ENCODE assay signal across 26 cellular contexts in the genomic region with DNA sequence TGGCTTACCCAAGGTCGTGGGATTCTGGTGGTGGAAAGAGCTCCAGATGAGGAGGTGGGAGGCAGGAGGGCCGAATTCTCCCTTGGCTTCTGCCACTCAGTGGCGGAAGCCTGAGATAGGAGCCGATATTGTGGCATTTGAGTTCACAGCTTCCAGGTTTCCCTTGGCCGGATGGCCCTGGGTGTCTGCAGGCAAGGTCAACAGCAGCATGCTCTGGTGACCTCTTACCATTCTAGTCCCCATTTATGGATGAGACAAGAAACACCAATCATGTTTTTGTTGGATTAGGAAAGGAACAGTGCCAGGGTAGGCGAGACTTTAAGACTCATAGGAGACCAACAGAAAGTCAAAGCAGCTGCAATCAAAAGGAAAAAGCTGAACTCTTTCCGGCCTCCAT.
DNase-seq lines count a peak whose midpoint lies in the region; ATAC-seq, FAIRE-seq and TF ChIP-seq lines count a peak whose summit lies in the region.
"Had no signal": no experiment of that assay in that cellular context is flagged by ENCODE, and none has a peak within 500 bp of the region (broad histone marks: within the 10 kb centered on the region; RNA-seq: fewer than 3 reads in every experiment).

No MANE protein-coding gene starts in this region.

- H3K27ac ChIP-seq in liver (ENCODE audit: low read depth in 1 of 2, low read length in 2 of 2), result no peak overlapping the region
- no peak overlapping the region for H3K27ac ChIP-seq in HepG2 (ENCODE audit: extremely low read length, insufficient read depth, low read length)
- peak overlapping the region; percentile 30 for H3K27ac ChIP-seq in cingulate gyrus (ENCODE audit: low read depth, low read length)
- no peak overlapping the region for H3K27ac ChIP-seq in right cardiac atrium (ENCODE audit: low read length)
- H3K27ac ChIP-seq: body of pancreas, RWPE1, testis, vagina had no signal

- H3K9me3 ChIP-seq in liver (ENCODE audit: control insufficient read depth in 4 of 4, low read length in 3 of 4) (no peaks in the 10 kb centered on the region), HepG2 (ENCODE audit: low read length) (no peaks in the 10 kb centered on the region), right cardiac atrium (ENCODE audit: control insufficient read depth, low read length) (no peaks in the 10 kb centered on the region)
- H3K9me3 ChIP-seq: body of pancreas, testis, vagina had no signal

- intact Hi-C loops in HepG2 (cut with micrococcal nuclease; ENCODE audit: unreplicated experiment), result no loop called here
- intact Hi-C loops in right cardiac atrium (cut with DNase I), result loop anchor here in 1 of 4 donors (5.0 kb wide), 1 partner anchor 43 kb away; no protein-coding TSS in a partner anchor

- 55% methylated on average over 7 of the region's 7 CpGs for WGBS in liver
- WGBS in HepG2 (ENCODE audit: low lambda C conversion rate), result 1% methylated on average over 6 of the region's 7 CpGs
- 47% methylated on average over 7 of the region's 7 CpGs for WGBS in right cardiac atrium

- H4K20me1 ChIP-seq in HepG2 (ENCODE audit: insufficient read depth, low read length), result no peaks in the 10 kb centered on the region

- H3K4me2 ChIP-seq in HepG2 (ENCODE audit: low read depth, low read length), result no peak overlapping the region
- H3K4me2 ChIP-seq: SK-N-SH had no signal

- TF ChIP-seq EP300 in HepG2 (IDR thresholded peaks at IDR 0.05; ENCODE audit: low read depth in 2 of 2, low read length in 2 of 2) (no peak), HepG2 (CRISPR knock-in tag; IDR thresholded peaks at IDR 0.05; ENCODE audit: borderline replicate concordance) (no peak)

- no peak for DNase-seq in HepG2 (ENCODE audit: low spot score)
- DNase-seq in right cardiac atrium, result no peak
- DNase-seq in D341Med (ENCODE audit: low spot score), result no peak
- DNase-seq: activated CD4-positive, alpha-beta T cell treated with anti-CD3 and anti-CD28 coated beads for 4 hours; activated gamma-delta T cell; activated naive CD8-positive, alpha-beta T cell treated with anti-CD3 and anti-CD28 coated beads, Interleukin-2, amount 10 ng/mL, durations not matched to agents 7 days and 5 days; activated T-cell treated with anti-CD3 and anti-CD28 coated beads, Interleukin-2, amount 50 U/mL, for 24 hours; body of pancreas; CD4-positive, alpha-beta memory T cell; effector CD8-positive, alpha-beta T cell; erythroblast; KG1; kidney glomerular epithelial cell; NCI-H1417; SK-N-SH; stimulated activated naive CD4-positive, alpha-beta T cell treated with Interleukin-2 at 50 U/mL for 16 hours; T-helper 2 cell; testis had no signal

- no peak for FAIRE-seq in HepG2 (lab: Jason Lieb, UNC)
- FAIRE-seq: GM12891 had no signal

- H2AFZ ChIP-seq in HepG2 (ENCODE audit: low read length), result no peak overlapping the region

- TF ChIP-seq POLR2A in HepG2 (IDR thresholded peaks at IDR 0.05; ENCODE audit: insufficient read depth in 1 of 2, low read depth in 2 of 2, low read length in 2 of 2), result no peak

- no TSS peak for BruUV-seq in HepG2 (replicated peaks; lab: Mats Ljungman, UMichigan)

- H3K27me3 ChIP-seq in liver (ENCODE audit: control insufficient read depth in 4 of 4, insufficient read depth in 4 of 4, low read length in 3 of 4), result peaks cover 0 to 12% (median 0%) of the 10 kb centered on the region in 4 donors
- peaks cover 5 to 30% of the 10 kb centered on the region in 2 experiments; a peak in 4 of 5 replicates for H3K27me3 ChIP-seq in HepG2 (ENCODE audit: control insufficient read depth in 1 of 2, insufficient read depth in 2 of 2, low read length in 2 of 2)
- no peaks in the 10 kb centered on the region for H3K27me3 ChIP-seq in right cardiac atrium (ENCODE audit: control insufficient read depth, insufficient read depth)
- H3K27me3 ChIP-seq: body of pancreas, testis, vagina had no signal

- TF ChIP-seq RAD21 in liver (IDR thresholded peaks at IDR 0.05), result no peak
- no peak for TF ChIP-seq RAD21 in HepG2 (CRISPR knock-in tag; IDR thresholded peaks at IDR 0.05)

- no peak overlapping the region for H3K9ac ChIP-seq in liver (ENCODE audit: low read depth in 1 of 2, low read length in 2 of 2)
- no peak overlapping the region for H3K9ac ChIP-seq in HepG2 (ENCODE audit: insufficient read depth, low read depth, low read length)
- H3K9ac ChIP-seq: SK-N-SH had no signal

- H3K4me1 ChIP-seq in liver (ENCODE audit: control insufficient read depth in 4 of 4, insufficient read depth in 4 of 4, low read length in 3 of 4) (peaks cover 0 to 7% (median 2%) of the 10 kb centered on the region in 4 donors), HepG2 (ENCODE audit: insufficient read depth, low read length) (no peaks in the 10 kb centered on the region), right cardiac atrium (ENCODE audit: control insufficient read depth, insufficient read depth, low read length) (peaks cover 13% of the 10 kb centered on the region)
- H3K4me1 ChIP-seq: body of pancreas, vagina had no signal

- no peak for TF ChIP-seq CTCF in liver (IDR thresholded peaks at IDR 0.05; ENCODE audit: low read depth, low read length, missing input control)
- TF ChIP-seq CTCF in HepG2 (CRISPR knock-in tag; IDR thresholded peaks at IDR 0.05), result no peak

- POLR2A ChIA-PET in HepG2 (lab: Yijun Ruan, JAX), result no interaction called here

- H3K4me3 ChIP-seq in liver (ENCODE audit: low read depth in 1 of 3, low read length in 3 of 3) (no peak overlapping the region), HepG2 (replicated peaks in 1 of 3; ENCODE audit: insufficient read depth in 1 of 3, low read depth in 2 of 3, low read length in 3 of 3) (no peak overlapping the region), right cardiac atrium (ENCODE audit: low read length) (no peak overlapping the region)
- H3K4me3 ChIP-seq: body of pancreas, testis, vagina had no signal

- ATAC-seq in HepG2 (no peak), right cardiac atrium (peak; percentile 42 to 52), HG03571 (IDR thresholded peaks at IDR 0.05; ENCODE audit: unreplicated experiment) (no peak), GM19023 (IDR thresholded peaks at IDR 0.05; ENCODE audit: unreplicated experiment) (no peak), GM18861 (IDR thresholded peaks at IDR 0.05; ENCODE audit: unreplicated experiment) (no peak)
- ATAC-seq: body of pancreas had no signal

- CTCF ChIA-PET in HepG2 (lab: Yijun Ruan, JAX; ENCODE audit: low intra/inter-chr PET ratio, low total read pairs), result no interaction called here

- no peaks in the 10 kb centered on the region for H3K36me3 ChIP-seq in liver (ENCODE audit: control insufficient read depth in 4 of 4, insufficient read depth in 3 of 4, low read depth in 1 of 4, low read length in 3 of 4)
- H3K36me3 ChIP-seq in HepG2 (replicated peaks in 1 of 2; ENCODE audit: control insufficient read depth in 1 of 2, insufficient read depth in 2 of 2, low read length in 2 of 2), result no peaks in the 10 kb centered on the region
- H3K36me3 ChIP-seq: vagina had no signal

- in situ Hi-C loops in HepG2 (cut with HindIII; ENCODE audit: extremely low pct_ligation_motif_present, low pct_unique_long_range_greater_than_20kb), result no loop called here

- no peaks in the 10 kb centered on the region for H3K79me2 ChIP-seq in HepG2 (ENCODE audit: insufficient read depth, low read length)

TF ChIP-seq in liver, 16 proteins besides CTCF, POLR2A, EP300 and RAD21 (continues in another document):
- no peak for TF ChIP-seq EGR1 (IDR thresholded peaks at IDR 0.05; ENCODE audit: low read depth in 2 of 2)

TF ChIP-seq in HepG2, 621 proteins besides CTCF, POLR2A, EP300 and RAD21 (continues in another document):
- no peak for TF ChIP-seq TRIM24 (CRISPR knock-in tag; IDR thresholded peaks at IDR 0.05)
- TF ChIP-seq, protein P1, sequence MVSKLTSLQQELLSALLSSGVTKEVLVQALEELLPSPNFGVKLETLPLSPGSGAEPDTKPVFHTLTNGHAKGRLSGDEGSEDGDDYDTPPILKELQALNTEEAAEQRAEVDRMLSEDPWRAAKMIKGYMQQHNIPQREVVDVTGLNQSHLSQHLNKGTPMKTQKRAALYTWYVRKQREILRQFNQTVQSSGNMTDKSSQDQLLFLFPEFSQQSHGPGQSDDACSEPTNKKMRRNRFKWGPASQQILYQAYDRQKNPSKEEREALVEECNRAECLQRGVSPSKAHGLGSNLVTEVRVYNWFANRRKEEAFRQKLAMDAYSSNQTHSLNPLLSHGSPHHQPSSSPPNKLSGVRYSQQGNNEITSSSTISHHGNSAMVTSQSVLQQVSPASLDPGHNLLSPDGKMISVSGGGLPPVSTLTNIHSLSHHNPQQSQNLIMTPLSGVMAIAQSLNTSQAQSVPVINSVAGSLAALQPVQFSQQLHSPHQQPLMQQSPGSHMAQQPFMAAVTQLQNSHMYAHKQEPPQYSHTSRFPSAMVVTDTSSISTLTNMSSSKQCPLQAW (CRISPR knock-in tag; IDR thresholded peaks at IDR 0.05), result no peak
- no peak for TF ChIP-seq ZNF629 (CRISPR knock-in tag; conservative IDR thresholded peaks at IDR 0.05)
- no peak for TF ChIP-seq ZKSCAN8 (CRISPR knock-in tag; IDR thresholded peaks at IDR 0.05; ENCODE audit: borderline replicate concordance)
- TF ChIP-seq ZNF780A (CRISPR knock-in tag; IDR thresholded peaks at IDR 0.05), result no peak
- TF ChIP-seq, protein P2, sequence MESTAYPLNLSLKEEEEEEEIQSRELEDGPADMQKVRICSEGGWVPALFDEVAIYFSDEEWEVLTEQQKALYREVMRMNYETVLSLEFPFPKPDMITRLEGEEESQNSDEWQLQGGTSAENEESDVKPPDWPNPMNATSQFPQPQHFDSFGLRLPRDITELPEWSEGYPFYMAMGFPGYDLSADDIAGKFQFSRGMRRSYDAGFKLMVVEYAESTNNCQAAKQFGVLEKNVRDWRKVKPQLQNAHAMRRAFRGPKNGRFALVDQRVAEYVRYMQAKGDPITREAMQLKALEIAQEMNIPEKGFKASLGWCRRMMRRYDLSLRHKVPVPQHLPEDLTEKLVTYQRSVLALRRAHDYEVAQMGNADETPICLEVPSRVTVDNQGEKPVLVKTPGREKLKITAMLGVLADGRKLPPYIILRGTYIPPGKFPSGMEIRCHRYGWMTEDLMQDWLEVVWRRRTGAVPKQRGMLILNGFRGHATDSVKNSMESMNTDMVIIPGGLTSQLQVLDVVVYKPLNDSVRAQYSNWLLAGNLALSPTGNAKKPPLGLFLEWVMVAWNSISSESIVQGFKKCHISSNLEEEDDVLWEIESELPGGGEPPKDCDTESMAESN (CRISPR knock-in tag; conservative IDR thresholded peaks at IDR 0.05), result no peak
- TF ChIP-seq ZBTB42 (CRISPR knock-in tag; IDR thresholded peaks at IDR 0.05), result no peak
- TF ChIP-seq EEA1 (CRISPR knock-in tag; IDR thresholded peaks at IDR 0.05; ENCODE audit: borderline replicate concordance), result no peak
- no peak for TF ChIP-seq ZBTB8A (CRISPR knock-in tag; IDR thresholded peaks at IDR 0.05; ENCODE audit: borderline replicate concordance, low read depth)
- no peak for TF ChIP-seq ZBTB7B (CRISPR knock-in tag; IDR thresholded peaks at IDR 0.05)
- TF ChIP-seq, protein P3, sequence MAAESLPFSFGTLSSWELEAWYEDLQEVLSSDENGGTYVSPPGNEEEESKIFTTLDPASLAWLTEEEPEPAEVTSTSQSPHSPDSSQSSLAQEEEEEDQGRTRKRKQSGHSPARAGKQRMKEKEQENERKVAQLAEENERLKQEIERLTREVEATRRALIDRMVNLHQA (CRISPR knock-in tag; IDR thresholded peaks at IDR 0.05), result no peak

Comparison
In these comparisons a context has a peak if more than half of its experiments do, and no peak if none do; other contexts are left out.
1. ATAC-seq: peak in right cardiac atrium (2 of 2); none in HepG2 (single experiment), HG03571 (single experiment), GM19023 (single experiment) and GM18861 (single experiment).